8 cellular contexts compared by ENCODE assay signal in the genomic region with DNA sequence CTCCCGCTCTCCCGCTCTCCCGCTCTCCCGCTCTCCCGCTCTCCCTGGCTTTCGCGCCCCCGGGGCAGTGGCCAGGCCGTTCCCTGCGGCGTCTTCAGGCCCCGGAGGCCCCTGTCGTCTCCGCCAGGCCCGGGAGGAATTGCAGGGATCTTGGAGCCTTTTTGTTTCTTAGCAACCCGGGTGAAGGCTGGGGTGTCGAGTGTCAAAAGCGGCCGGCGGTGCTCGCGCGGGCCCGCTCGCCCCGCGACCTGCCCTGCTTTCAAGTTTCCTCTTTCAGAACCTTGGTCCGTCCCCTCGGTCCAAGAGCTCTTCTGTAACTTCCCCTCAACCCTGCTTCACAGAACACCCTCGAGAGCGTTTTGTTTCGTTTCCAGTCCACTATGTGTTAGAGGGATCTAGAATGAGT. TPM values are rescaled to one million over a fixed set of nuclear protein-coding genes. Genes with fewer than 3 reads are reported as not detected.
A peak's percentile ranks its signal among the peaks of the same experiment; 100 is the strongest.
DNase-seq lines count a peak whose midpoint lies in the region; ATAC-seq and TF ChIP-seq lines count a peak whose summit lies in the region.

No MANE protein-coding gene starts in this region.

- H3K4me3 ChIP-seq in HL-60 (replicated peaks; ENCODE audit: insufficient read depth, low read length) (peak overlapping the region; percentile 83), adipocyte (ENCODE audit: low read length) (peak overlapping the region; percentile 88), osteoblast (ENCODE audit: insufficient read depth, low read length) (peak overlapping the region; percentile 96)

- H3K9me3 ChIP-seq in adipocyte (ENCODE audit: control insufficient read depth, low read length) (no peaks in the 10 kb centered on the region), osteoblast (ENCODE audit: low read depth, low read length) (no peaks in the 10 kb centered on the region)

- peak overlapping the region; percentile 93 for H3K9ac ChIP-seq in adipocyte (ENCODE audit: low read length)

- H3K79me2 ChIP-seq in osteoblast (ENCODE audit: insufficient read depth, low read length) = peaks cover 55% of the 10 kb centered on the region

- TF ChIP-seq CTCF in HL-60 (IDR thresholded peaks at IDR 0.05; ENCODE audit: insufficient read depth, low read length) (no peak), osteoblast (IDR thresholded peaks at IDR 0.05; ENCODE audit: extremely low read depth, low read depth, low read length) (no peak)

- H2AFZ ChIP-seq in osteoblast (ENCODE audit: low read length) = peak overlapping the region; percentile 92

- H3K4me2 ChIP-seq in osteoblast (ENCODE audit: insufficient read depth, low read length) = peak overlapping the region; percentile 83

- peaks cover 19% of the 10 kb centered on the region for H4K20me1 ChIP-seq in osteoblast (ENCODE audit: insufficient read depth, low read length)

- H3K27ac ChIP-seq in HL-60 (replicated peaks) (peak overlapping the region; percentile 90), osteoblast (ENCODE audit: low read depth, low read length) (peak overlapping the region; percentile 74)

- H3K36me3 ChIP-seq in adipocyte (ENCODE audit: control insufficient read depth, insufficient read depth, low read length, severe bottlenecking) = peaks cover 13% of the 10 kb centered on the region
- peaks cover 5% of the 10 kb centered on the region for H3K36me3 ChIP-seq in osteoblast (ENCODE audit: insufficient read depth, low read length)

- ATAC-seq in GM19468 (IDR thresholded peaks at IDR 0.05; ENCODE audit: extremely low read depth, unreplicated experiment) (peak; percentile 18), Right ventricle myocardium superior (ENCODE audit: poor library complexity) (peak; percentile 18), GM21360 (IDR thresholded peaks at IDR 0.05; ENCODE audit: unreplicated experiment) (no peak)

- DNase-seq in DMS 273 treated with DMSO at 0.1 percent for 48 hours (lab: John Stamatoyannopoulos, UW) (peak; percentile 22), HL-60 (ENCODE audit: low read depth in 1 of 2, low spot score in 1 of 2) (peak in 1 of 2 experiments; percentile 73), RPMI8226 (peak; percentile 70), adipocyte (ENCODE audit: low read depth) (peak; percentile 88), Right ventricle myocardium superior (peak; percentile 53), osteoblast (ENCODE audit: insufficient read length, low spot score, missing footprints) (peak; percentile 89)

- H3K27me3 ChIP-seq in HL-60 (ENCODE audit: insufficient read depth, poor library complexity, severe bottlenecking) (no peaks in the 10 kb centered on the region), adipocyte (replicated peaks; ENCODE audit: control insufficient read depth, insufficient read depth, low read length) (no peaks in the 10 kb centered on the region), osteoblast (ENCODE audit: insufficient read depth, low read length) (no peaks in the 10 kb centered on the region)

- intact Hi-C loops in Right ventricle myocardium superior (cut with DNase I) = no loop called here

- H3K4me1 ChIP-seq in adipocyte (ENCODE audit: control insufficient read depth, insufficient read depth, low read length) (peaks cover 12% of the 10 kb centered on the region), osteoblast (ENCODE audit: insufficient read depth, low read length) (peaks cover 11% of the 10 kb centered on the region)

RNA-seq across cellular contexts. Expression of a gene that starts 1.4 kb away (rescaled TPM):
- total RNA-seq in Right ventricle myocardium superior (8.9 TPM), osteoblast (21.4 and 22.1 TPM in 2 replicates)
